ENCODE assay signal across 16 cellular contexts in genomic region chr2:32882911-32883810, GRCh38.
DNase-seq lines count a peak whose midpoint lies in the region; ATAC-seq and TF ChIP-seq lines count a peak whose summit lies in the region.
"Had no signal": no experiment of that assay in that cellular context is flagged by ENCODE, and none has a peak within 500 bp of the region (broad histone marks: within the 10 kb centered on the region; RNA-seq: fewer than 3 reads in every experiment).

No MANE protein-coding gene starts in this region.

- H3K27me3 ChIP-seq in fibroblast of lung (ENCODE audit: control insufficient read depth, insufficient read depth, low read length) (no peaks in the 10 kb centered on the region), osteoblast (ENCODE audit: insufficient read depth, low read length) (no peaks in the 10 kb centered on the region)
- H3K27me3 ChIP-seq: cardiac muscle cell had no signal

- no peaks in the 10 kb centered on the region for H3K36me3 ChIP-seq in fibroblast of lung (ENCODE audit: control insufficient read depth, insufficient read depth, low read length)
- no peaks in the 10 kb centered on the region for H3K36me3 ChIP-seq in osteoblast (ENCODE audit: insufficient read depth, low read length)
- H3K36me3 ChIP-seq: cardiac muscle cell had no signal

- H3K4me2 ChIP-seq in fibroblast of lung (ENCODE audit: extremely low read depth, insufficient read depth, low read length) (no peak overlapping the region), osteoblast (ENCODE audit: insufficient read depth, low read length) (peak overlapping the region; percentile 45)

- no peaks in the 10 kb centered on the region for H3K9me3 Mint-ChIP-seq in natural killer cell treated with Interleukin-12 subunit alpha and Interleukin-12 subunit beta and Interleukin-15 and Interleukin-18, amount 100 ng/mL, for 72 hours
- H3K9me3 Mint-ChIP-seq: CD4-positive, alpha-beta T cell had no signal

- no peak for ATAC-seq in HG02588 (IDR thresholded peaks at IDR 0.05; ENCODE audit: unreplicated experiment)
- no peak for ATAC-seq in HG02642 (IDR thresholded peaks at IDR 0.05; ENCODE audit: poor library complexity, unreplicated experiment)
- ATAC-seq in natural killer cell treated with Interleukin-12 subunit alpha and Interleukin-12 subunit beta and Interleukin-15 and Interleukin-18, amount 100 ng/mL, for 72 hours = no peak
- ATAC-seq: activated CD4-positive, alpha-beta T cell treated with anti-CD3 and anti-CD28 coated beads for 36 hours had no signal

- H3K4me1 Mint-ChIP-seq in natural killer cell treated with Interleukin-12 subunit alpha and Interleukin-12 subunit beta and Interleukin-15 and Interleukin-18, amount 100 ng/mL, for 72 hours (ENCODE audit: low read depth in 2 of 2) = peaks cover 0 to 3% of the 10 kb centered on the region in 2 donors
- H3K4me1 Mint-ChIP-seq: activated CD4-positive, alpha-beta T cell treated with anti-CD3 and anti-CD28 coated beads for 36 hours had no signal

- H3K27me3 Mint-ChIP-seq in natural killer cell treated with Interleukin-12 subunit alpha and Interleukin-12 subunit beta and Interleukin-15 and Interleukin-18, amount 100 ng/mL, for 72 hours = peaks cover 7 to 12% of the 10 kb centered on the region in 2 donors

- H3K9me3 ChIP-seq in fibroblast of lung (ENCODE audit: control insufficient read depth, insufficient read depth, low read depth, low read length) = no peaks in the 10 kb centered on the region
- no peaks in the 10 kb centered on the region for H3K9me3 ChIP-seq in osteoblast (ENCODE audit: low read depth, low read length)

- H3K4me3 Mint-ChIP-seq in natural killer cell treated with Interleukin-12 subunit alpha and Interleukin-12 subunit beta and Interleukin-15 and Interleukin-18, amount 100 ng/mL, for 72 hours = no peak overlapping the region
- H3K4me3 Mint-ChIP-seq: activated CD4-positive, alpha-beta T cell treated with anti-CD3 and anti-CD28 coated beads for 36 hours; CD4-positive, alpha-beta T cell had no signal

- H4K20me1 ChIP-seq in fibroblast of lung (ENCODE audit: control insufficient read depth, extremely low read depth, insufficient read depth, low read length) (no peaks in the 10 kb centered on the region), osteoblast (ENCODE audit: insufficient read depth, low read length) (no peaks in the 10 kb centered on the region)

- H3K36me3 Mint-ChIP-seq in natural killer cell treated with Interleukin-12 subunit alpha and Interleukin-12 subunit beta and Interleukin-15 and Interleukin-18, amount 100 ng/mL, for 72 hours = no peaks in the 10 kb centered on the region

- no peak overlapping the region for H3K9ac ChIP-seq in fibroblast of lung (ENCODE audit: insufficient read depth, low read length)

- DNase-seq in ELF-1 (ENCODE audit: low read depth, low spot score) = peak; percentile 32
- DNase-seq in RPMI7951 (ENCODE audit: low read depth) = peak; percentile 53
- peak; percentile 56 to 92 for DNase-seq in fibroblast of lung (ENCODE audit: low read depth in 2 of 2)
- DNase-seq in osteoblast (ENCODE audit: insufficient read length, low spot score, missing footprints) = peak; percentile 94
- DNase-seq in Kasumi-1 (lab: John Stamatoyannopoulos, UW) = no peak
- DNase-seq in natural killer cell treated with Interleukin-12 subunit alpha and Interleukin-12 subunit beta and Interleukin-15 and Interleukin-18, amount 100 ng/mL, for 72 hours (ENCODE audit: low spot score) = no peak
- DNase-seq: activated CD4-positive, alpha-beta T cell treated with anti-CD3 and anti-CD28 coated beads for 36 hours; activated naive CD4-positive, alpha-beta T cell treated with anti-CD3 and anti-CD28 coated beads, Interleukin-2, amount 50 U/mL, for 16 hours; CD4-positive, alpha-beta T cell; kidney glomerular epithelial cell; NCI-H1930; NCI-H82; Right ventricle myocardium superior had no signal

- H3K4me3 ChIP-seq in fibroblast of lung (replicated peaks in 1 of 4; ENCODE audit: control extremely low read depth in 1 of 4, insufficient read depth in 1 of 4, low read depth in 3 of 4, low read length in 4 of 4) = no peak overlapping the region
- H3K4me3 ChIP-seq in osteoblast (ENCODE audit: insufficient read depth, low read length) = no peak overlapping the region
- H3K4me3 ChIP-seq: cardiac muscle cell had no signal

- no peak for TF ChIP-seq CTCF in fibroblast of lung (conservative IDR thresholded peaks at IDR 0.05 in 1 of 2, IDR thresholded peaks at IDR 0.05 in 1 of 2; ENCODE audit: low read depth in 1 of 2, low read length in 2 of 2)
- TF ChIP-seq CTCF in osteoblast (IDR thresholded peaks at IDR 0.05; ENCODE audit: extremely low read depth, low read depth, low read length) = no peak

- H3K27ac ChIP-seq in fibroblast of lung (ENCODE audit: insufficient read depth, low read length) (no peak overlapping the region), osteoblast (ENCODE audit: low read depth, low read length) (no peak overlapping the region)
- H3K27ac ChIP-seq: cardiac muscle cell had no signal

- H3K4me1 ChIP-seq in fibroblast of lung (ENCODE audit: control insufficient read depth, extremely low read depth, insufficient read depth, low read length) (no peaks in the 10 kb centered on the region), osteoblast (ENCODE audit: insufficient read depth, low read length) (peaks cover 9% of the 10 kb centered on the region)

- no peak overlapping the region for H3K27ac Mint-ChIP-seq in natural killer cell treated with Interleukin-12 subunit alpha and Interleukin-12 subunit beta and Interleukin-15 and Interleukin-18, amount 100 ng/mL, for 72 hours
- H3K27ac Mint-ChIP-seq: activated CD4-positive, alpha-beta T cell treated with anti-CD3 and anti-CD28 coated beads for 36 hours; CD4-positive, alpha-beta T cell had no signal

- H2AFZ ChIP-seq in fibroblast of lung (ENCODE audit: low read length) (no peak overlapping the region), osteoblast (ENCODE audit: low read length) (peak overlapping the region; percentile 43)

- H3K79me2 ChIP-seq in fibroblast of lung (ENCODE audit: control insufficient read depth, insufficient read depth, low read length) (no peaks in the 10 kb centered on the region), osteoblast (ENCODE audit: insufficient read depth, low read length) (no peaks in the 10 kb centered on the region)

Comparison
In these comparisons a context has a peak if more than half of its experiments do, and no peak if none do; other contexts are left out.
1. DNase-seq: peak in ELF-1 (single experiment), RPMI7951 (single experiment), fibroblast of lung (2 of 2) and osteoblast (single experiment); none in Kasumi-1 (0 of 2) and natural killer cell treated with Interleukin-12 subunit alpha and Interleukin-12 subunit beta and Interleukin-15 and Interleukin-18, amount 100 ng/mL, for 72 hours (single experiment).